ENCODE assay signal across 8 cellular contexts in the genomic region with DNA sequence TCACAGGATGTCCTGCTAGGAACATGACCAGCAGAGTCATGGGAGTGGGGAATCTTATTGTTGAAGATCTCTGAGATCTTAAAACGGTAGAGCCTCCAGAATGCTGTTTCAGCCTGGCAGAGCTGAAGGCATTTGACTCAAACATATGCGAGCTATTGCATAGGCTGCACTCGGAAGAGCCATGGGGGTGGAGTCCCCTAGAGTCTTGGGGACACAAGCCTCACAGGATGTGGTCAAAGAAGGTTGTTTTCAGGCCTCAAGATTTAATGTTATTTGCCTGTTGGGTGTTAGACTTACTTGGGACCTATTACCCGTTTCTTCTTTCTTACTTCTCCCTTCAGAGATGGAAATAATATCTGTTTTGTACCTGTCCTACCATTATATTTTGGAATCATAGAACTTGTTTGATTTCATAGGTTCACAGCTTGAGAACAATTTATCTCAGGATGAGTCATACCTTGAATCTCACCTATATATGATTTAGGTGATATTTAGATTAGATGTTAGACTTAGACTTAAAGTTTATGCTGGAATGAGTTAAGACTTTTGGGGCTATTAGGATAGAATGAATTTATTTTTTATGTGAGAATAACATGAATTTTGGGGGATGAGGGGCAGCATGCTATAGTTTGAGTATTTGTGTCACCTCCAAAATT.
DNase-seq lines count a peak whose midpoint lies in the region; ATAC-seq, FAIRE-seq and TF ChIP-seq lines count a peak whose summit lies in the region.

No MANE protein-coding gene starts in this region.

- no peaks in the 10 kb centered on the region for H3K27me3 Mint-ChIP-seq in T-helper 17 cell

- H3K4me1 ChIP-seq in mucosa of descending colon (ENCODE audit: low read depth) = no peaks in the 10 kb centered on the region

- no peak for FAIRE-seq in HTR-8/SVneo (lab: Jason Lieb, UNC)

- intact Hi-C loops in mucosa of descending colon (cut with DNase I, micrococcal nuclease) = no loop called here

- peak overlapping the region; percentile 85 for H3K4me3 Mint-ChIP-seq in T-helper 17 cell

- DNase-seq in T-helper 17 cell (peak in 1 of 3 donors; percentile 44), mucosa of descending colon (peak in 1 of 3 donors; percentile 35), NCI-H446 treated with DMSO at 0.1 percent for 48 hours (lab: John Stamatoyannopoulos, UW) (no peak), NCI-H510A treated with DMSO at 0.1 percent for 48 hours (lab: John Stamatoyannopoulos, UW) (no peak), AG20443 (ENCODE audit: low spot score) (no peak), HTR-8/SVneo (ENCODE audit: insufficient read length, low spot score) (no peak)

- peaks cover 31% of the 10 kb centered on the region for H3K4me1 Mint-ChIP-seq in T-helper 17 cell

- H3K36me3 ChIP-seq in mucosa of descending colon (ENCODE audit: low read depth) = no peaks in the 10 kb centered on the region

- H3K27ac Mint-ChIP-seq in T-helper 17 cell = peak overlapping the region; percentile 98

- H3K4me3 ChIP-seq in mucosa of descending colon = no peak overlapping the region

- ATAC-seq in GM19043 (IDR thresholded peaks at IDR 0.05; ENCODE audit: low read depth, unreplicated experiment) = peak; percentile 95
- ATAC-seq in HG02938 (IDR thresholded peaks at IDR 0.05; ENCODE audit: unreplicated experiment) = peak; percentile 95
- ATAC-seq in T-helper 17 cell = peak; percentile 98
- ATAC-seq in mucosa of descending colon = peak; percentile 94

- no peak for TF ChIP-seq CTCF in mucosa of descending colon (IDR thresholded peaks at IDR 0.05)

- H3K36me3 Mint-ChIP-seq in T-helper 17 cell (ENCODE audit: low read depth) = no peaks in the 10 kb centered on the region

- H3K9me3 ChIP-seq in T-helper 17 cell (ENCODE audit: control insufficient read depth, low read length, poor library complexity, severe bottlenecking) (no peaks in the 10 kb centered on the region), mucosa of descending colon (no peaks in the 10 kb centered on the region)
